Comparison of ENCODE assay signal across 9 cellular contexts in the genomic region with DNA sequence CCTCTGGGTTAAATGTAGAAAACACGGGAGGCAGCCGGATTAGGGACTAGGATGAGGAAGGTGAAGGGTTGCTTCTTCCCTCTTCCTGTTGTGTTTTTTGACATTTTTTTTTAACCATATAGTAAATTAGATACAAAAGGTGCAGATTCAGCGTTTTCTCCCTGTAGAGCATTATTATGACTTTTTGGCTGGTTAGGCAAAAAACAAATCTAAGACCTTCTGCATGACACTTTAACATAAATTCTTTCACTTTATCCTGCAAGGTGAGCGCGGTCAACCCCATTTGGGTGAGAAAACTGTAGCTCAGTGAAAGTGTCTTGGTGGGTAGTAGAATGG. TPM values are rescaled to one million over a fixed set of nuclear protein-coding genes. Genes with fewer than 3 reads are reported as not detected.
A peak's percentile ranks its signal among the peaks of the same experiment; 100 is the strongest.
DNase-seq lines count a peak whose midpoint lies in the region; ATAC-seq and TF ChIP-seq lines count a peak whose summit lies in the region.
"Had no signal": no experiment of that assay in that cellular context is flagged by ENCODE, and none has a peak within 500 bp of the region (broad histone marks: within the 10 kb centered on the region; RNA-seq: fewer than 3 reads in every experiment).

No MANE protein-coding gene starts in this region.

- no peak for ATAC-seq in activated CD8-positive, alpha-beta memory T cell treated with anti-CD3 and anti-CD28 coated beads, Interleukin-2, amount 10 ng/mL, durations not matched to agents 7 days and 5 days
- no peak for ATAC-seq in activated naive CD4-positive, alpha-beta T cell treated with anti-CD3 and anti-CD28 coated beads, Interleukin-2, amount 50 U/mL, for 72 hours
- no peak for ATAC-seq in GM18498 (IDR thresholded peaks at IDR 0.05; ENCODE audit: unreplicated experiment)

- CTCF ChIA-PET in activated CD8-positive, alpha-beta memory T cell treated with anti-CD3 and anti-CD28 coated beads, Interleukin-2, amount 10 ng/mL, durations not matched to agents 7 days and 5 days (lab: Charles Lee) = no interaction called here

- no peaks in the 10 kb centered on the region for H3K9me3 Mint-ChIP-seq in activated CD8-positive, alpha-beta memory T cell treated with anti-CD3 and anti-CD28 coated beads, Interleukin-2, amount 10 ng/mL, durations not matched to agents 7 days and 5 days (ENCODE audit: low read depth)
- no peaks in the 10 kb centered on the region for H3K9me3 Mint-ChIP-seq in activated naive CD4-positive, alpha-beta T cell treated with anti-CD3 and anti-CD28 coated beads, Interleukin-2, amount 50 U/mL, for 72 hours

- H3K27ac Mint-ChIP-seq in activated CD8-positive, alpha-beta memory T cell treated with anti-CD3 and anti-CD28 coated beads, Interleukin-2, amount 10 ng/mL, durations not matched to agents 7 days and 5 days = no peak overlapping the region
- H3K27ac Mint-ChIP-seq in activated naive CD4-positive, alpha-beta T cell treated with anti-CD3 and anti-CD28 coated beads, Interleukin-2, amount 50 U/mL, for 72 hours = peak overlapping the region; percentile 85 to 93

- no peak for TF ChIP-seq POLR2A in testis (IDR thresholded peaks at IDR 0.05)

- no peaks in the 10 kb centered on the region for H3K27me3 ChIP-seq in liver (ENCODE audit: control insufficient read depth in 4 of 4, insufficient read depth in 4 of 4, low read length in 3 of 4)
- no peaks in the 10 kb centered on the region for H3K27me3 ChIP-seq in testis

- TF ChIP-seq CTCF in liver (IDR thresholded peaks at IDR 0.05; ENCODE audit: low read depth, low read length, missing input control) = no peak
- TF ChIP-seq CTCF in testis (IDR thresholded peaks at IDR 0.05) = no peak

- TF ChIP-seq RAD21 in liver (IDR thresholded peaks at IDR 0.05) = no peak

- H3K27ac ChIP-seq in liver (ENCODE audit: low read depth in 1 of 2, low read length in 2 of 2) (no peak overlapping the region), testis (no peak overlapping the region)

- peaks cover 2% of the 10 kb centered on the region for H3K36me3 Mint-ChIP-seq in activated CD8-positive, alpha-beta memory T cell treated with anti-CD3 and anti-CD28 coated beads, Interleukin-2, amount 10 ng/mL, durations not matched to agents 7 days and 5 days
- H3K36me3 Mint-ChIP-seq in activated naive CD4-positive, alpha-beta T cell treated with anti-CD3 and anti-CD28 coated beads, Interleukin-2, amount 50 U/mL, for 72 hours = peaks cover 0 to 6% of the 10 kb centered on the region in 2 donors

- H3K9ac ChIP-seq in liver (ENCODE audit: low read depth in 1 of 2, low read length in 2 of 2) = peak overlapping the region; percentile 34 to 38

- H3K4me1 ChIP-seq in liver (ENCODE audit: control insufficient read depth in 4 of 4, insufficient read depth in 4 of 4, low read length in 3 of 4) (peaks cover 0 to 20% (median 11%) of the 10 kb centered on the region in 4 donors), testis (no peaks in the 10 kb centered on the region)

- H3K4me3 ChIP-seq in liver (ENCODE audit: low read depth in 1 of 3, low read length in 3 of 3) = peak overlapping the region; percentile 80 to 91 (median 88)
- H3K4me3 ChIP-seq in testis = peak overlapping the region; percentile 64 to 67

- H3K4me3 Mint-ChIP-seq in activated CD8-positive, alpha-beta memory T cell treated with anti-CD3 and anti-CD28 coated beads, Interleukin-2, amount 10 ng/mL, durations not matched to agents 7 days and 5 days = peak overlapping the region; percentile 77

- no peaks in the 10 kb centered on the region for H3K9me3 ChIP-seq in liver (ENCODE audit: control insufficient read depth in 4 of 4, low read length in 3 of 4)
- H3K9me3 ChIP-seq in testis = no peaks in the 10 kb centered on the region

- H3K27me3 Mint-ChIP-seq in activated CD8-positive, alpha-beta memory T cell treated with anti-CD3 and anti-CD28 coated beads, Interleukin-2, amount 10 ng/mL, durations not matched to agents 7 days and 5 days = peaks cover 53% of the 10 kb centered on the region

- WGBS in liver = 27% methylated on average over 5 of the region's 5 CpGs
- 28 to 34% methylated on average over 5 of the region's 5 CpGs for WGBS in testis, 2 donors

- peaks cover 27% of the 10 kb centered on the region for H3K4me1 Mint-ChIP-seq in activated CD8-positive, alpha-beta memory T cell treated with anti-CD3 and anti-CD28 coated beads, Interleukin-2, amount 10 ng/mL, durations not matched to agents 7 days and 5 days

- H3K36me3 ChIP-seq in liver (ENCODE audit: control insufficient read depth in 4 of 4, insufficient read depth in 3 of 4, low read depth in 1 of 4, low read length in 3 of 4) (no peaks in the 10 kb centered on the region), testis (ENCODE audit: low read depth, missing control alignments) (no peaks in the 10 kb centered on the region)

- intact Hi-C loops in testis (cut with DNase I; ENCODE audit: low total_unique reads) = no loop called here

- no peak for DNase-seq in activated CD8-positive, alpha-beta memory T cell treated with anti-CD3 and anti-CD28 coated beads, Interleukin-2, amount 10 ng/mL, durations not matched to agents 7 days and 5 days
- DNase-seq in activated CD8-positive, alpha-beta memory T cell treated with anti-CD3 and anti-CD28 coated beads, Interleukin-2, amount 50 U/mL, for 48 hours = no peak
- no peak for DNase-seq in activated naive CD4-positive, alpha-beta T cell treated with anti-CD3 and anti-CD28 coated beads, Interleukin-2, amount 50 U/mL, for 72 hours (ENCODE audit: low spot score in 2 of 2)
- no peak for DNase-seq in testis
- DNase-seq in SKM-1 (lab: John Stamatoyannopoulos, UW; ENCODE audit: unreplicated experiment) = no peak
- DNase-seq in NCI-H1417 treated with DMSO at 0.1 percent for 48 hours (lab: John Stamatoyannopoulos, UW) = no peak

TF ChIP-seq in liver, 16 proteins besides CTCF, POLR2A, EP300 and RAD21:
- TF ChIP-seq NR2F2 (IDR thresholded peaks at IDR 0.05) (no peak), GABPA (IDR thresholded peaks at IDR 0.05 in 1 of 2, conservative IDR thresholded peaks at IDR 0.05 in 1 of 2) (no peak), FOXA1 (IDR thresholded peaks at IDR 0.05) (no peak), JUND (IDR thresholded peaks at IDR 0.05) (no peak), EGR1 (IDR thresholded peaks at IDR 0.05; ENCODE audit: low read depth in 2 of 2) (no peak), SP1 (IDR thresholded peaks at IDR 0.05) (no peak), FOXA2 (IDR thresholded peaks at IDR 0.05) (no peak), RXRA (IDR thresholded peaks at IDR 0.05) (no peak), HNF4A (conservative IDR thresholded peaks at IDR 0.05) (no peak)

RNA-seq across cellular contexts. Expression of gene SLC16A10, which starts 1.3 kb away (rescaled TPM):
- total RNA-seq in activated CD8-positive, alpha-beta memory T cell treated with anti-CD3 and anti-CD28 coated beads, Interleukin-2, amount 10 ng/mL, durations not matched to agents 7 days and 5 days = 1 to 10 TPM; 2.4 to 4.8 TPM
- total RNA-seq in activated naive CD4-positive, alpha-beta T cell treated with anti-CD3 and anti-CD28 coated beads, Interleukin-2, amount 50 U/mL, for 72 hours = 1 to 10 TPM; 5.4 to 7.8 TPM
- total RNA-seq in liver (10 to 100 TPM; 11.0 to 16.7 TPM), testis (10 to 100 TPM; 12.0 to 16.9 TPM)
- polyA plus RNA-seq in liver (1 to 10 TPM; 1.8 to 5.8 TPM), testis (ENCODE audit: insufficient read depth, low read depth, low replicate concordance) (9.0 TPM)
- polyA plus RNA-seq: AG04450 had no signal
